In the genomic region with DNA sequence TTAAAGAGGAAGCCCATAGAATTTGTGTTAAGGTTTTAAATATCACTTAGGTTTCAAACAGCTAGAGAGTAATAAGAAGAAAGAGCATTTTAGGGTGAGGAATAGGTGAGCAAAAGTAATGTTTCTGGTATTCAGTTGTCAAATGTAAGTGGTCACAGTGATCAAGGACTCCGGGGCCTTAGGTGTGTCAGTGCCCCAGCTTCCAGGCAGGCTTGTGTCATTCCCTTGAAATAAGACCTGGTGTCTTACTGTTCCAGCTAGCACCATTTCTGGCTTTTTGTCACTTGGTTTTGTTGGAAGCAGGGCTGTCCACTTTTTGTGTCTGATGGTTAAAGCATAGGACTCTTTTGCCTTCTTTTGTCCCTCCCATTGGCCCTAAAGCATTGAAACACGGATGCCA, we compare ENCODE assay signal across 24 cellular contexts.
DNase-seq lines count a peak whose midpoint lies in the region; ATAC-seq and TF ChIP-seq lines count a peak whose summit lies in the region.
"Had no signal": no experiment of that assay in that cellular context is flagged by ENCODE, and none has a peak within 500 bp of the region (broad histone marks: within the 10 kb centered on the region; RNA-seq: fewer than 3 reads in every experiment).

No MANE protein-coding gene starts in this region.

- no peak overlapping the region for H3K4me3 Mint-ChIP-seq in endodermal cell
- H3K4me3 Mint-ChIP-seq: activated naive CD4-positive, alpha-beta T cell treated with anti-CD3 and anti-CD28 coated beads for 36 hours; activated T-cell treated with anti-CD3 and anti-CD28 coated beads, Interleukin-2, amount 50 U/mL, for 4 hours had no signal

- peaks cover 9% of the 10 kb centered on the region for H3K4me1 Mint-ChIP-seq in endodermal cell

- intact Hi-C loops in Right ventricle myocardium inferior (cut with DNase I): no loop called here
- intact Hi-C loops in cardiac septum (cut with DNase I): no loop called here

- H3K9me3 ChIP-seq in endodermal cell (ENCODE audit: control insufficient read depth, low read length) (peaks cover 10% of the 10 kb centered on the region), thymus (ENCODE audit: control insufficient read depth) (no peaks in the 10 kb centered on the region)
- H3K9me3 ChIP-seq: upper lobe of right lung had no signal

- DNase-seq in Right ventricle myocardium inferior (ENCODE audit: missing footprints): no peak
- no peak for DNase-seq in cardiac septum (ENCODE audit: low spot score)
- DNase-seq in endodermal cell: no peak
- peak; percentile 54 for DNase-seq in myocyte (ENCODE audit: low read depth)
- DNase-seq in foreskin fibroblast: no peak
- DNase-seq in HuH-7 (ENCODE audit: low spot score): no peak
- DNase-seq: activated CD4-positive, alpha-beta T cell treated with anti-CD3 and anti-CD28 coated beads for 4 hours; activated naive CD4-positive, alpha-beta T cell treated with anti-CD3 and anti-CD28 coated beads for 36 hours; activated T-cell treated with anti-CD3 and anti-CD28 coated beads, Interleukin-2, amount 50 U/mL, for 4 hours; amygdala; COR-L47; DND-41; dorsolateral prefrontal cortex; GOT3; hypothalamus; islet precursor cell; NCI-H1694 treated with DMSO at 0.1 percent for 48 hours; NCI-H748 treated with DMSO at 0.1 percent for 48 hours; nucleus accumbens; SIG-M5; upper lobe of right lung had no signal

- no peaks in the 10 kb centered on the region for H3K4me1 ChIP-seq in endodermal cell (ENCODE audit: control insufficient read depth, insufficient read depth, low read length)
- H3K4me1 ChIP-seq in thymus (ENCODE audit: control insufficient read depth, insufficient read depth, low read length): peaks cover 3% of the 10 kb centered on the region
- H3K4me1 ChIP-seq: upper lobe of right lung had no signal

- H3K9me3 Mint-ChIP-seq in endodermal cell: peaks cover 14% of the 10 kb centered on the region
- H3K9me3 Mint-ChIP-seq: activated T-cell treated with anti-CD3 and anti-CD28 coated beads, Interleukin-2, amount 50 U/mL, for 4 hours had no signal

- peaks cover 13% of the 10 kb centered on the region for H3K36me3 ChIP-seq in endodermal cell (ENCODE audit: control insufficient read depth, insufficient read depth, low read length)
- no peaks in the 10 kb centered on the region for H3K36me3 ChIP-seq in thymus (ENCODE audit: control insufficient read depth, insufficient read depth)
- H3K36me3 ChIP-seq: upper lobe of right lung had no signal

- no peaks in the 10 kb centered on the region for H3K27me3 ChIP-seq in endodermal cell (ENCODE audit: control insufficient read depth, insufficient read depth, low read length, poor library complexity, severe bottlenecking)
- no peaks in the 10 kb centered on the region for H3K27me3 ChIP-seq in thymus (ENCODE audit: control insufficient read depth, insufficient read depth)
- H3K27me3 ChIP-seq: dorsolateral prefrontal cortex, upper lobe of right lung had no signal

- TF ChIP-seq CTCF in endodermal cell (conservative IDR thresholded peaks at IDR 0.05) (no peak), foreskin fibroblast (IDR thresholded peaks at IDR 0.05; ENCODE audit: low read depth, low read length) (no peak)

- no peaks in the 10 kb centered on the region for H3K27me3 Mint-ChIP-seq in endodermal cell (ENCODE audit: insufficient read depth)

- H3K36me3 Mint-ChIP-seq in endodermal cell (ENCODE audit: low read depth): peaks cover 35% of the 10 kb centered on the region

- no peak overlapping the region for H3K9ac ChIP-seq in endodermal cell (ENCODE audit: extremely low read depth, low read length, poor library complexity, severe bottlenecking)

- no peak overlapping the region for H3K4me3 ChIP-seq in endodermal cell (ENCODE audit: low read length)
- H3K4me3 ChIP-seq in thymus (ENCODE audit: low read length): peak overlapping the region; percentile 26
- H3K4me3 ChIP-seq in foreskin fibroblast (ENCODE audit: low read depth in 1 of 2, low read length in 2 of 2): no peak overlapping the region
- H3K4me3 ChIP-seq: lung, upper lobe of right lung had no signal

- WGBS in endodermal cell (ENCODE audit: insufficient coverage in 1 of 2, insufficient read length in 1 of 2), 2 experiments: 88 to 100% methylated on average over 1 to 2 of the region's 2 CpGs
- 91% methylated on average over 2 of the region's 2 CpGs for WGBS in thymus

- H3K27ac ChIP-seq in endodermal cell (ENCODE audit: low read depth, low read length): peak overlapping the region; percentile 67
- no peak overlapping the region for H3K27ac ChIP-seq in thymus (ENCODE audit: low read depth)
- H3K27ac ChIP-seq: upper lobe of right lung had no signal

- ATAC-seq in Right ventricle myocardium inferior (peak; percentile 14), GM21390 (IDR thresholded peaks at IDR 0.05; ENCODE audit: unreplicated experiment) (no peak)
- ATAC-seq: activated T-cell treated with anti-CD3 and anti-CD28 coated beads, Interleukin-2, amount 50 U/mL, for 4 hours; upper lobe of right lung had no signal

- no peak overlapping the region for H3K27ac Mint-ChIP-seq in endodermal cell
- H3K27ac Mint-ChIP-seq: activated naive CD4-positive, alpha-beta T cell treated with anti-CD3 and anti-CD28 coated beads for 36 hours had no signal
